Comparison of ENCODE assay signal across 1 cellular context in genomic region chr5:103119765-103120606, GRCh38.
TF ChIP-seq lines count a peak whose summit lies in the region.

A gene with protein sequence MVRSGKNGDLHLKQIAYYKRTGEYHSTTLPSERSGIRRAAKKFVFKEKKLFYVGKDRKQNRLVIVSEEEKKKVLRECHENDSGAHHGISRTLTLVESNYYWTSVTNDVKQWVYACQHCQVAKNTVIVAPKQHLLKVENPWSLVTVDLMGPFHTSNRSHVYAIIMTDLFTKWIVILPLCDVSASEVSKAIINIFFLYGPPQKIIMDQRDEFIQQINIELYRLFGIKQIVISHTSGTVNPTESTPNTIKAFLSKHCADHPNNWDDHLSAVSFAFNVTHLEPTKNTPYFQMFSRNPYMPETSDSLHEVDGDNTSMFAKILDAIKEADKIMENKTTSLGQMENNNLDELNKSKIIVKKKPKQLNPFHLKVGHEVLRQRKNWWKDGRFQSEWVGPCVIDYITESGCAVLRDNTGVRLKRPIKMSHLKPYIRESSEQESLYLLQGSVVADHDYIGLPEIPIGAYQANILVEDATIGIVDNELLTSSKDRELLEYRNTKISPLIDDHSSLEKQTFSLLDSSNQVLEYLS (minus strand): TSS chr5:103120138. CDS start chr5:103108707, 11,431 bp downstream.
Gene PPIP5K2 (plus strand): TSS chr5:103120301. CDS start chr5:103129590, 9,289 bp downstream.

TF ChIP-seq in GM12878, 131 proteins besides CTCF, POLR2A, EP300 and RAD21 (continued from another document and continues in another):
- TF ChIP-seq NRF1 (conservative IDR thresholded peaks at IDR 0.05; ENCODE audit: low read depth, low read length) (peak; percentile 8; the same call in 1 of the 2 replicates), NKRF (conservative IDR thresholded peaks at IDR 0.05) (no peak; the same call in 1 of the 2 replicates), CHD1 (IDR thresholded peaks at IDR 0.05; ENCODE audit: low read depth, low read length) (0 out of 2 replicates have a peak, but pooled peaks have one; percentile 12), HDGF (IDR thresholded peaks at IDR 0.05) (no peak), KLF5 (IDR thresholded peaks at IDR 0.05; ENCODE audit: partially characterized antibody) (no peak), BACH1 (IDR thresholded peaks at IDR 0.05; ENCODE audit: borderline replicate concordance) (peak; percentile 34; the same call in 1 of the 2 replicates), IKZF2 (IDR thresholded peaks at IDR 0.05) (peak; percentile 57 to 70; a peak in 3 of 4 replicates), SMC3 (IDR thresholded peaks at IDR 0.05; ENCODE audit: borderline replicate concordance, low read length) (no peak), CBX5 (IDR thresholded peaks at IDR 0.05; ENCODE audit: low read depth) (peak; percentile 98; the same call in 1 of the 2 replicates), RB1 (IDR thresholded peaks at IDR 0.05; ENCODE audit: borderline replicate concordance) (peak; percentile 92; the same call in 1 of the 2 replicates), BCL3 (IDR thresholded peaks at IDR 0.05; ENCODE audit: borderline replicate concordance, insufficient read depth, low read depth, low read length, poor library complexity, severe bottlenecking) (no peak), NFIC (IDR thresholded peaks at IDR 0.05; ENCODE audit: low read depth, low read length) (peak; percentile 51; the same call in 1 of the 2 replicates), SUPT20H (IDR thresholded peaks at IDR 0.05; ENCODE audit: borderline replicate concordance, control insufficient read depth, low read depth, low read length) (no peak), HDAC6 (IDR thresholded peaks at IDR 0.05; ENCODE audit: unreplicated experiment) (no peak), NFYA (IDR thresholded peaks at IDR 0.05; ENCODE audit: borderline replicate concordance, low read depth, low read length) (no peak), KDM1A (IDR thresholded peaks at IDR 0.05; ENCODE audit: borderline replicate concordance) (no peak), NR2C1 (IDR thresholded peaks at IDR 0.05) (peak; percentile 91), POU2F2 (IDR thresholded peaks at IDR 0.05; ENCODE audit: borderline replicate concordance, low read depth, low read length) (peak; percentile 45; the same call in 2 of the 3 replicates), POLR2AphosphoS5 (IDR thresholded peaks at IDR 0.05; ENCODE audit: low read length) (peak; percentile 94), SUZ12 (IDR thresholded peaks at IDR 0.05; ENCODE audit: unreplicated experiment) (no peak), STAT1 (conservative IDR thresholded peaks at IDR 0.05) (no peak; the same call in 1 of the 2 replicates), TAF1 (IDR thresholded peaks at IDR 0.05; ENCODE audit: borderline replicate concordance, low read depth, low read length) (peak; percentile 62), USF1 (IDR thresholded peaks at IDR 0.05; ENCODE audit: borderline replicate concordance, extremely low read length, insufficient read depth, low read depth, low read length) (no peak), EGR1 (IDR thresholded peaks at IDR 0.05; ENCODE audit: borderline replicate concordance in 1 of 2, low read depth in 2 of 2, low read length in 2 of 2) (peak in 1 of 2 experiments; percentile 88; a peak in 1 of 3 replicates), ZSCAN29 (IDR thresholded peaks at IDR 0.05) (no peak)
- TF ChIP-seq, protein P1, sequence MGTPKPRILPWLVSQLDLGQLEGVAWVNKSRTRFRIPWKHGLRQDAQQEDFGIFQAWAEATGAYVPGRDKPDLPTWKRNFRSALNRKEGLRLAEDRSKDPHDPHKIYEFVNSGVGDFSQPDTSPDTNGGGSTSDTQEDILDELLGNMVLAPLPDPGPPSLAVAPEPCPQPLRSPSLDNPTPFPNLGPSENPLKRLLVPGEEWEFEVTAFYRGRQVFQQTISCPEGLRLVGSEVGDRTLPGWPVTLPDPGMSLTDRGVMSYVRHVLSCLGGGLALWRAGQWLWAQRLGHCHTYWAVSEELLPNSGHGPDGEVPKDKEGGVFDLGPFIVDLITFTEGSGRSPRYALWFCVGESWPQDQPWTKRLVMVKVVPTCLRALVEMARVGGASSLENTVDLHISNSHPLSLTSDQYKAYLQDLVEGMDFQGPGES (IDR thresholded peaks at IDR 0.05): peak; percentile 57; the same call in 1 of the 2 replicates
- TF ChIP-seq, protein P2, sequence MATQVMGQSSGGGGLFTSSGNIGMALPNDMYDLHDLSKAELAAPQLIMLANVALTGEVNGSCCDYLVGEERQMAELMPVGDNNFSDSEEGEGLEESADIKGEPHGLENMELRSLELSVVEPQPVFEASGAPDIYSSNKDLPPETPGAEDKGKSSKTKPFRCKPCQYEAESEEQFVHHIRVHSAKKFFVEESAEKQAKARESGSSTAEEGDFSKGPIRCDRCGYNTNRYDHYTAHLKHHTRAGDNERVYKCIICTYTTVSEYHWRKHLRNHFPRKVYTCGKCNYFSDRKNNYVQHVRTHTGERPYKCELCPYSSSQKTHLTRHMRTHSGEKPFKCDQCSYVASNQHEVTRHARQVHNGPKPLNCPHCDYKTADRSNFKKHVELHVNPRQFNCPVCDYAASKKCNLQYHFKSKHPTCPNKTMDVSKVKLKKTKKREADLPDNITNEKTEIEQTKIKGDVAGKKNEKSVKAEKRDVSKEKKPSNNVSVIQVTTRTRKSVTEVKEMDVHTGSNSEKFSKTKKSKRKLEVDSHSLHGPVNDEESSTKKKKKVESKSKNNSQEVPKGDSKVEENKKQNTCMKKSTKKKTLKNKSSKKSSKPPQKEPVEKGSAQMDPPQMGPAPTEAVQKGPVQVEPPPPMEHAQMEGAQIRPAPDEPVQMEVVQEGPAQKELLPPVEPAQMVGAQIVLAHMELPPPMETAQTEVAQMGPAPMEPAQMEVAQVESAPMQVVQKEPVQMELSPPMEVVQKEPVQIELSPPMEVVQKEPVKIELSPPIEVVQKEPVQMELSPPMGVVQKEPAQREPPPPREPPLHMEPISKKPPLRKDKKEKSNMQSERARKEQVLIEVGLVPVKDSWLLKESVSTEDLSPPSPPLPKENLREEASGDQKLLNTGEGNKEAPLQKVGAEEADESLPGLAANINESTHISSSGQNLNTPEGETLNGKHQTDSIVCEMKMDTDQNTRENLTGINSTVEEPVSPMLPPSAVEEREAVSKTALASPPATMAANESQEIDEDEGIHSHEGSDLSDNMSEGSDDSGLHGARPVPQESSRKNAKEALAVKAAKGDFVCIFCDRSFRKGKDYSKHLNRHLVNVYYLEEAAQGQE (IDR thresholded peaks at IDR 0.05; ENCODE audit: low read depth, low read length): no peak; the same call in 1 of the 2 replicates
- TF ChIP-seq, protein P3, sequence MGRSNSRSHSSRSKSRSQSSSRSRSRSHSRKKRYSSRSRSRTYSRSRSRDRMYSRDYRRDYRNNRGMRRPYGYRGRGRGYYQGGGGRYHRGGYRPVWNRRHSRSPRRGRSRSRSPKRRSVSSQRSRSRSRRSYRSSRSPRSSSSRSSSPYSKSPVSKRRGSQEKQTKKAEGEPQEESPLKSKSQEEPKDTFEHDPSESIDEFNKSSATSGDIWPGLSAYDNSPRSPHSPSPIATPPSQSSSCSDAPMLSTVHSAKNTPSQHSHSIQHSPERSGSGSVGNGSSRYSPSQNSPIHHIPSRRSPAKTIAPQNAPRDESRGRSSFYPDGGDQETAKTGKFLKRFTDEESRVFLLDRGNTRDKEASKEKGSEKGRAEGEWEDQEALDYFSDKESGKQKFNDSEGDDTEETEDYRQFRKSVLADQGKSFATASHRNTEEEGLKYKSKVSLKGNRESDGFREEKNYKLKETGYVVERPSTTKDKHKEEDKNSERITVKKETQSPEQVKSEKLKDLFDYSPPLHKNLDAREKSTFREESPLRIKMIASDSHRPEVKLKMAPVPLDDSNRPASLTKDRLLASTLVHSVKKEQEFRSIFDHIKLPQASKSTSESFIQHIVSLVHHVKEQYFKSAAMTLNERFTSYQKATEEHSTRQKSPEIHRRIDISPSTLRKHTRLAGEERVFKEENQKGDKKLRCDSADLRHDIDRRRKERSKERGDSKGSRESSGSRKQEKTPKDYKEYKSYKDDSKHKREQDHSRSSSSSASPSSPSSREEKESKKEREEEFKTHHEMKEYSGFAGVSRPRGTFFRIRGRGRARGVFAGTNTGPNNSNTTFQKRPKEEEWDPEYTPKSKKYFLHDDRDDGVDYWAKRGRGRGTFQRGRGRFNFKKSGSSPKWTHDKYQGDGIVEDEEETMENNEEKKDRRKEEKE (IDR thresholded peaks at IDR 0.05): no peak
- TF ChIP-seq, protein P4, sequence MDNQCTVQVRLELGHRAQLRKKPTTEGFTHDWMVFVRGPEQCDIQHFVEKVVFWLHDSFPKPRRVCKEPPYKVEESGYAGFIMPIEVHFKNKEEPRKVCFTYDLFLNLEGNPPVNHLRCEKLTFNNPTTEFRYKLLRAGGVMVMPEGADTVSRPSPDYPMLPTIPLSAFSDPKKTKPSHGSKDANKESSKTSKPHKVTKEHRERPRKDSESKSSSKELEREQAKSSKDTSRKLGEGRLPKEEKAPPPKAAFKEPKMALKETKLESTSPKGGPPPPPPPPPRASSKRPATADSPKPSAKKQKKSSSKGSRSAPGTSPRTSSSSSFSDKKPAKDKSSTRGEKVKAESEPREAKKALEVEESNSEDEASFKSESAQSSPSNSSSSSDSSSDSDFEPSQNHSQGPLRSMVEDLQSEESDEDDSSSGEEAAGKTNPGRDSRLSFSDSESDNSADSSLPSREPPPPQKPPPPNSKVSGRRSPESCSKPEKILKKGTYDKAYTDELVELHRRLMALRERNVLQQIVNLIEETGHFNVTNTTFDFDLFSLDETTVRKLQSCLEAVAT (IDR thresholded peaks at IDR 0.05): 0 out of 2 replicates have a peak, but pooled peaks have one; percentile 63
- TF ChIP-seq, protein P5, sequence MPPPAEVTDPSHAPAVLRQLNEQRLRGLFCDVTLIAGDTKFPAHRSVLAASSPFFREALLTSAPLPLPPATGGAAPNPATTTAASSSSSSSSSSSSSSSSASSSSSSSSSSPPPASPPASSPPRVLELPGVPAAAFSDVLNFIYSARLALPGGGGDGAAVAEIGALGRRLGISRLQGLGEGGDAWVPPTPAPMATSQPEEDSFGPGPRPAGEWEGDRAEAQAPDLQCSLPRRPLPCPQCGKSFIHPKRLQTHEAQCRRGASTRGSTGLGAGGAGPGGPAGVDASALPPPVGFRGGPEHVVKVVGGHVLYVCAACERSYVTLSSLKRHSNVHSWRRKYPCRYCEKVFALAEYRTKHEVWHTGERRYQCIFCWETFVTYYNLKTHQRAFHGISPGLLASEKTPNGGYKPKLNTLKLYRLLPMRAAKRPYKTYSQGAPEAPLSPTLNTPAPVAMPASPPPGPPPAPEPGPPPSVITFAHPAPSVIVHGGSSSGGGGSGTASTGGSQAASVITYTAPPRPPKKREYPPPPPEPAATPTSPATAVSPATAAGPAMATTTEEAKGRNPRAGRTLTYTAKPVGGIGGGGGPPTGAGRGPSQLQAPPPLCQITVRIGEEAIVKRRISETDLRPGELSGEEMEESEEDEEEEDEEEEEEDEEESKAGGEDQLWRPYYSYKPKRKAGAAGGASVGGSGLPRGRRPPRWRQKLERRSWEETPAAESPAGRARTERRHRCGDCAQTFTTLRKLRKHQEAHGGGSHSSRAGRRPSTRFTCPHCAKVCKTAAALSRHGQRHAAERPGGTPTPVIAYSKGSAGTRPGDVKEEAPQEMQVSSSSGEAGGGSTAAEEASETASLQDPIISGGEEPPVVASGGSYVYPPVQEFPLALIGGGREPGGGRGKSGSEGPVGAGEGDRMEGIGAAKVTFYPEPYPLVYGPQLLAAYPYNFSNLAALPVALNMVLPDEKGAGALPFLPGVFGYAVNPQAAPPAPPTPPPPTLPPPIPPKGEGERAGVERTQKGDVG (CRISPR knock-in tag; IDR thresholded peaks at IDR 0.05): no peak
- TF ChIP-seq, protein P6, sequence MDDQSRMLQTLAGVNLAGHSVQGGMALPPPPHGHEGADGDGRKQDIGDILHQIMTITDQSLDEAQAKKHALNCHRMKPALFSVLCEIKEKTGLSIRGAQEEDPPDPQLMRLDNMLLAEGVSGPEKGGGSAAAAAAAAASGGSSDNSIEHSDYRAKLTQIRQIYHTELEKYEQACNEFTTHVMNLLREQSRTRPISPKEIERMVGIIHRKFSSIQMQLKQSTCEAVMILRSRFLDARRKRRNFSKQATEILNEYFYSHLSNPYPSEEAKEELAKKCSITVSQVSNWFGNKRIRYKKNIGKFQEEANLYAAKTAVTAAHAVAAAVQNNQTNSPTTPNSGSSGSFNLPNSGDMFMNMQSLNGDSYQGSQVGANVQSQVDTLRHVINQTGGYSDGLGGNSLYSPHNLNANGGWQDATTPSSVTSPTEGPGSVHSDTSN (IDR thresholded peaks at IDR 0.05; ENCODE audit: insufficient replicate concordance, low read depth, low read length): no peak
- TF ChIP-seq, protein P7, sequence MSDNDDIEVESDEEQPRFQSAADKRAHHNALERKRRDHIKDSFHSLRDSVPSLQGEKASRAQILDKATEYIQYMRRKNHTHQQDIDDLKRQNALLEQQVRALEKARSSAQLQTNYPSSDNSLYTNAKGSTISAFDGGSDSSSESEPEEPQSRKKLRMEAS (IDR thresholded peaks at IDR 0.05; ENCODE audit: low read depth, low read length): no peak; the same call in 1 of the 2 replicates
- TF ChIP-seq, protein P8, sequence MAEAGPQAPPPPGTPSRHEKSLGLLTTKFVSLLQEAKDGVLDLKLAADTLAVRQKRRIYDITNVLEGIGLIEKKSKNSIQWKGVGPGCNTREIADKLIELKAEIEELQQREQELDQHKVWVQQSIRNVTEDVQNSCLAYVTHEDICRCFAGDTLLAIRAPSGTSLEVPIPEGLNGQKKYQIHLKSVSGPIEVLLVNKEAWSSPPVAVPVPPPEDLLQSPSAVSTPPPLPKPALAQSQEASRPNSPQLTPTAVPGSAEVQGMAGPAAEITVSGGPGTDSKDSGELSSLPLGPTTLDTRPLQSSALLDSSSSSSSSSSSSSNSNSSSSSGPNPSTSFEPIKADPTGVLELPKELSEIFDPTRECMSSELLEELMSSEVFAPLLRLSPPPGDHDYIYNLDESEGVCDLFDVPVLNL (IDR thresholded peaks at IDR 0.05; ENCODE audit: low read depth, low read length): peak; percentile 47; the same call in 1 of the 2 replicates
